8 cellular contexts compared by ENCODE assay signal in the genomic region with DNA sequence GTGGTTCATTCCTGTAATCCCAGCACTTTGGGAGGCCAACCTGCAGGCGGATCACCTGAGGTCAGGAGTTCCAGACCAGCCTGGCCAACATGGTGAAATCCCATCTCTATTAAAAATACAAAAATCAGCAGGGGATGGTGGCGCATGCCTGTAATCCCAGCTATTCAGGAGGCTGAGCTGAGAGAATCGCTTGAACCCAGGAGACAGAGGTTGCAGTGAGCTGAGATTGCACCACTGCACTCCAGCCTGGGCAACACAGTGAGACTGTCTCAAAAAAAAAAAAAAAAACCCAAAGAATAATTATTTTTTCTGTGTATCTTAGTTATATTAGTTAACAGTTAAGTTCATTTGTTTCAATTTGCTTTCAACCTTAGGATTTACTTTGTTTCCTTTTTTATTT. TPM values are rescaled to one million over a fixed set of nuclear protein-coding genes. Genes with fewer than 3 reads are reported as not detected.
DNase-seq lines count a peak whose midpoint lies in the region; ATAC-seq, FAIRE-seq and TF ChIP-seq lines count a peak whose summit lies in the region.
"Not testable (repeated sequence)": the region's sequence is repeated elsewhere in the genome, so short reads cannot be mapped to it uniquely, and the experiment has no call there.

No MANE protein-coding gene starts in this region.

- not testable (repeated sequence) for FAIRE-seq in K562 (lab: Jason Lieb, UNC); keratinocyte (lab: Jason Lieb, UNC)

- H3K4me2 ChIP-seq in PC-3 (ENCODE audit: low read length) = peak overlapping the region; percentile 85; the same call in 1 of the 2 replicates
- not testable (repeated sequence) for H3K4me2 ChIP-seq in K562 (ENCODE audit: insufficient read depth, low read length)
- H3K4me2 ChIP-seq in keratinocyte (ENCODE audit: control insufficient read depth, extremely low read depth, insufficient read depth, low read depth, low read length) = peak overlapping the region; percentile 99

- in situ Hi-C loops in K562 (cut with MboI) = not testable (repeated sequence)

- H3K9ac ChIP-seq in HUES64 (ENCODE audit: low read depth, low read length); PC-3 (ENCODE audit: low read length); K562 (ENCODE audit: insufficient read depth in 1 of 2, low read depth in 2 of 2, low read length in 2 of 2); keratinocyte (ENCODE audit: control insufficient read depth, extremely low read depth, insufficient read depth, low read length): not testable (repeated sequence)

- TF ChIP-seq RAD21 in K562 (CRISPR knock-in tag; conservative IDR thresholded peaks at IDR 0.05 in 1 of 2, IDR thresholded peaks at IDR 0.05 in 1 of 2) = not testable (repeated sequence)

- not testable (repeated sequence) for H2AFZ ChIP-seq in PC-3 (ENCODE audit: low read length); K562 (ENCODE audit: low read depth, low read length); keratinocyte (ENCODE audit: control insufficient read depth, low read length)

- H4K20me1 ChIP-seq in PC-3 (ENCODE audit: low read length) (peaks cover 24% of the 10 kb centered on the region), K562 (replicated peaks; ENCODE audit: control insufficient read depth, insufficient read depth, low read length) (peaks cover 19% of the 10 kb centered on the region; the same call in 1 of the 2 replicates)
- not testable (repeated sequence) for H4K20me1 ChIP-seq in keratinocyte (ENCODE audit: control insufficient read depth, extremely low read depth, insufficient read depth, low read length)

- not testable (repeated sequence) for TF ChIP-seq CTCF in PC-3 (conservative IDR thresholded peaks at IDR 0.05; ENCODE audit: low read depth, low read length); K562 (IDR thresholded peaks at IDR 0.05 in 2 of 3, conservative IDR thresholded peaks at IDR 0.05 in 1 of 3; ENCODE audit: insufficient read depth in 2 of 3, low read depth in 1 of 3, low read length in 3 of 3); keratinocyte (optimal IDR thresholded peaks at IDR 0.05 in 1 of 3, IDR thresholded peaks at IDR 0.05 in 1 of 3, conservative IDR thresholded peaks at IDR 0.05 in 1 of 3; ENCODE audit: extremely low read depth in 1 of 3, insufficient read depth in 2 of 3, low read length in 3 of 3); neural crest cell (conservative IDR thresholded peaks at IDR 0.05)

- not testable (repeated sequence) for H3K9me2 ChIP-seq in PC-3 (replicated peaks; ENCODE audit: low read length)

- not testable (repeated sequence) for TF ChIP-seq POLR2A in K562 (conservative IDR thresholded peaks at IDR 0.05)

- intact Hi-C loops in PC-3 (cut with micrococcal nuclease) = not testable (repeated sequence)
- intact Hi-C loops in K562 (cut with micrococcal nuclease) = loop anchor here (10.0 kb wide), 1 partner anchor 250 kb away; no protein-coding TSS in a partner anchor

- peak overlapping the region in 2 of 7 donors; percentile 6 to 10 for H3K4me3 Mint-ChIP-seq in CD8-positive, alpha-beta memory T cell
- H3K4me3 Mint-ChIP-seq in activated CD8-positive, alpha-beta T cell treated with anti-CD3 and anti-CD28 coated beads, Interleukin-2, amount 10 ng/mL, durations not matched to agents 7 days and 5 days = peak overlapping the region; percentile 22
- H3K4me3 Mint-ChIP-seq in neural crest cell = peak overlapping the region; percentile 78
- peak overlapping the region; percentile 20 for H3K4me3 Mint-ChIP-seq in stimulated activated effector memory CD8-positive, alpha-beta T cell treated with anti-CD3 and anti-CD28 coated beads, Interleukin-12 subunit alpha, Interleukin-12 subunit beta, amount 100 ng/mL, for 72 hours

- DNase-seq in CD8-positive, alpha-beta memory T cell; PC-3; activated CD8-positive, alpha-beta T cell treated with anti-CD3 and anti-CD28 coated beads, Interleukin-2, amount 10 ng/mL, durations not matched to agents 7 days and 5 days; K562 (ENCODE audit: extremely low read depth in 1 of 4, low spot score in 3 of 4); keratinocyte (ENCODE audit: low read depth, low spot score); neural crest cell (ENCODE audit: low read depth, low spot score); stimulated activated effector memory CD8-positive, alpha-beta T cell treated with anti-CD3 and anti-CD28 coated beads, Interleukin-12 subunit alpha, Interleukin-12 subunit beta, amount 100 ng/mL, for 72 hours (ENCODE audit: low spot score in 2 of 2): not testable (repeated sequence)

- H3K9me1 ChIP-seq in K562 (ENCODE audit: control insufficient read depth, insufficient read depth, low read length); keratinocyte (ENCODE audit: control insufficient read depth, extremely low read depth, insufficient read depth, low read length): not testable (repeated sequence)

- WGBS in HUES64 = 97% methylated on average over 3 of the region's 3 CpGs
- WGBS in K562 (ENCODE audit: insufficient coverage, low coverage, missing lambda C conversion rate) = 90% methylated on average over 3 of the region's 3 CpGs

- ATAC-seq in PC-3; activated CD8-positive, alpha-beta T cell treated with anti-CD3 and anti-CD28 coated beads, Interleukin-2, amount 10 ng/mL, durations not matched to agents 7 days and 5 days; K562; stimulated activated effector memory CD8-positive, alpha-beta T cell treated with anti-CD3 and anti-CD28 coated beads, Interleukin-12 subunit alpha, Interleukin-12 subunit beta, amount 100 ng/mL, for 72 hours: not testable (repeated sequence)

- not testable (repeated sequence) for H3K27ac ChIP-seq in CD8-positive, alpha-beta memory T cell (ENCODE audit: low read depth, low read length); HUES64 (ENCODE audit: low read depth, low read length); PC-3 (ENCODE audit: low read length); K562 (ENCODE audit: extremely low read depth, low read depth, low read length); keratinocyte (ENCODE audit: control insufficient read depth, insufficient read depth, low read length)

- CTCF ChIA-PET in CD8-positive, alpha-beta memory T cell (lab: Charles Lee) = interaction anchor here (1.1 to 1.3 kb wide), 2 partner anchors 9 to 65 kb away, joined by 3 to 5 read pairs; partner anchors contain the start of gene MRPL18
- CTCF ChIA-PET in PC-3 (lab: Charles Lee); K562 (lab: Yijun Ruan, JAX; ENCODE audit: low intra/inter-chr PET ratio): not testable (repeated sequence)
- CTCF ChIA-PET in activated CD8-positive, alpha-beta T cell treated with anti-CD3 and anti-CD28 coated beads, Interleukin-2, amount 10 ng/mL, durations not matched to agents 7 days and 5 days (lab: Charles Lee) = interaction anchor here (1.6 kb wide), 1 partner anchor 30 kb away, joined by 5 read pairs; no protein-coding TSS in a partner anchor

- peak overlapping the region in 5 of 8 donors; percentile 36 to 100 (median 97) for H3K27ac Mint-ChIP-seq in CD8-positive, alpha-beta memory T cell
- not testable (repeated sequence) for H3K27ac Mint-ChIP-seq in activated CD8-positive, alpha-beta T cell treated with anti-CD3 and anti-CD28 coated beads, Interleukin-2, amount 10 ng/mL, durations not matched to agents 7 days and 5 days; neural crest cell (ENCODE audit: unreplicated experiment); stimulated activated effector memory CD8-positive, alpha-beta T cell treated with anti-CD3 and anti-CD28 coated beads, Interleukin-12 subunit alpha, Interleukin-12 subunit beta, amount 100 ng/mL, for 72 hours

- H3K36me3 ChIP-seq in CD8-positive, alpha-beta memory T cell (ENCODE audit: insufficient read depth, low read length); HUES64 (ENCODE audit: insufficient read depth, low read length); PC-3 (ENCODE audit: low read depth, low read length); keratinocyte (ENCODE audit: control insufficient read depth in 2 of 2, extremely low read depth in 1 of 2, insufficient read depth in 2 of 2, low read length in 2 of 2): not testable (repeated sequence)
- H3K36me3 ChIP-seq in K562 (ENCODE audit: control insufficient read depth, insufficient read depth, low read length) = peaks cover 19% of the 10 kb centered on the region

- H3K79me2 ChIP-seq in PC-3 (ENCODE audit: low read length) = peaks cover 83% of the 10 kb centered on the region
- H3K79me2 ChIP-seq in K562 (ENCODE audit: control insufficient read depth, insufficient read depth, low read length) = peaks cover 78% of the 10 kb centered on the region
- peaks cover 71% of the 10 kb centered on the region for H3K79me2 ChIP-seq in keratinocyte (ENCODE audit: control insufficient read depth, insufficient read depth, low read length)

- H3F3A ChIP-seq in PC-3 (ENCODE audit: low read length, unreplicated experiment) = not testable (repeated sequence)

- not testable (repeated sequence) for H3K9me3 Mint-ChIP-seq in CD8-positive, alpha-beta memory T cell; activated CD8-positive, alpha-beta T cell treated with anti-CD3 and anti-CD28 coated beads, Interleukin-2, amount 10 ng/mL, durations not matched to agents 7 days and 5 days (ENCODE audit: insufficient read depth); neural crest cell; stimulated activated effector memory CD8-positive, alpha-beta T cell treated with anti-CD3 and anti-CD28 coated beads, Interleukin-12 subunit alpha, Interleukin-12 subunit beta, amount 100 ng/mL, for 72 hours

- not testable (repeated sequence) for H3K9me3 ChIP-seq in CD8-positive, alpha-beta memory T cell (ENCODE audit: low read length); HUES64 (ENCODE audit: insufficient read depth, low read depth, low read length); PC-3 (ENCODE audit: low read length); K562 (replicated peaks; ENCODE audit: control insufficient read depth, insufficient read depth, low read depth, low read length); keratinocyte (ENCODE audit: control insufficient read depth, low read depth, low read length)

- H3K27me3 Mint-ChIP-seq in CD8-positive, alpha-beta memory T cell; activated CD8-positive, alpha-beta T cell treated with anti-CD3 and anti-CD28 coated beads, Interleukin-2, amount 10 ng/mL, durations not matched to agents 7 days and 5 days (ENCODE audit: low read depth); neural crest cell (ENCODE audit: low read depth): not testable (repeated sequence)

- H3K4me1 Mint-ChIP-seq in CD8-positive, alpha-beta memory T cell = peaks cover 39 to 60% (median 52%) of the 10 kb centered on the region in 3 donors
- peaks cover 32% of the 10 kb centered on the region for H3K4me1 Mint-ChIP-seq in activated CD8-positive, alpha-beta T cell treated with anti-CD3 and anti-CD28 coated beads, Interleukin-2, amount 10 ng/mL, durations not matched to agents 7 days and 5 days (ENCODE audit: low read depth)
- H3K4me1 Mint-ChIP-seq in neural crest cell = peaks cover 33% of the 10 kb centered on the region
- peaks cover 25% of the 10 kb centered on the region for H3K4me1 Mint-ChIP-seq in stimulated activated effector memory CD8-positive, alpha-beta T cell treated with anti-CD3 and anti-CD28 coated beads, Interleukin-12 subunit alpha, Interleukin-12 subunit beta, amount 100 ng/mL, for 72 hours

- H3K27me3 ChIP-seq in CD8-positive, alpha-beta memory T cell (ENCODE audit: insufficient read depth, low read length, poor library complexity, severe bottlenecking); HUES64 (ENCODE audit: insufficient read depth, low read length); PC-3 (ENCODE audit: low read length); K562 (ENCODE audit: control insufficient read depth in 2 of 2, insufficient read depth in 2 of 2, low read length in 2 of 2); keratinocyte (ENCODE audit: control insufficient read depth, extremely low read depth, insufficient read depth, low read length): not testable (repeated sequence)

- dilution Hi-C loops in keratinocyte (cut with MboI; ENCODE audit: extremely low pct_ligation_motif_present, low sequenced_read_pairs) = not testable (repeated sequence)

- peaks cover 17% of the 10 kb centered on the region for H3K4me1 ChIP-seq in CD8-positive, alpha-beta memory T cell (ENCODE audit: insufficient read depth, low read length)
- H3K4me1 ChIP-seq in HUES64 (ENCODE audit: insufficient read depth, low read length) (peaks cover 11% of the 10 kb centered on the region), PC-3 (ENCODE audit: insufficient read depth, low read length) (peaks cover 12% of the 10 kb centered on the region), keratinocyte (ENCODE audit: control insufficient read depth, extremely low read depth, insufficient read depth, low read length) (peaks cover 18% of the 10 kb centered on the region)
- H3K4me1 ChIP-seq in K562 (replicated peaks in 1 of 2; ENCODE audit: control insufficient read depth in 2 of 2, insufficient read depth in 2 of 2, low read length in 2 of 2) = not testable (repeated sequence)

- POLR2A ChIA-PET in CD8-positive, alpha-beta memory T cell (lab: Charles Lee) = interaction anchor here (6.5 kb wide), 1 partner anchor 65 kb away, joined by 84 read pairs; the partner anchor contains the start of genes MRPL18 and TCP1
- POLR2A ChIA-PET in PC-3 (lab: Charles Lee; ENCODE audit: unreplicated experiment) = not testable (repeated sequence)
- POLR2A ChIA-PET in activated CD8-positive, alpha-beta T cell treated with anti-CD3 and anti-CD28 coated beads, Interleukin-2, amount 10 ng/mL, durations not matched to agents 7 days and 5 days (lab: Charles Lee) = interaction anchor here (2.5 kb wide), 1 partner anchor 244 kb away, joined by 9 read pairs; the partner anchor contains the start of gene IGF2R
- POLR2A ChIA-PET in K562 (lab: Yijun Ruan, JAX) = interaction anchor here (2.3 kb wide), 1 partner anchor 32 kb away, joined by 16 read pairs; the partner anchor contains the start of gene SOD2

- BruUV-seq in PC-3 (replicated peaks; lab: Mats Ljungman, UMichigan); K562 (replicated peaks; lab: Mats Ljungman, UMichigan): not testable (repeated sequence)

- H3K36me3 Mint-ChIP-seq in CD8-positive, alpha-beta memory T cell = peaks cover 3 to 29% (median 9%) of the 10 kb centered on the region in 3 donors
- peaks cover 43% of the 10 kb centered on the region for H3K36me3 Mint-ChIP-seq in activated CD8-positive, alpha-beta T cell treated with anti-CD3 and anti-CD28 coated beads, Interleukin-2, amount 10 ng/mL, durations not matched to agents 7 days and 5 days (ENCODE audit: low read depth)
- H3K36me3 Mint-ChIP-seq in neural crest cell (ENCODE audit: low read depth) = not testable (repeated sequence)
- peaks cover 59% of the 10 kb centered on the region for H3K36me3 Mint-ChIP-seq in stimulated activated effector memory CD8-positive, alpha-beta T cell treated with anti-CD3 and anti-CD28 coated beads, Interleukin-12 subunit alpha, Interleukin-12 subunit beta, amount 100 ng/mL, for 72 hours

- H3K4me3 ChIP-seq in CD8-positive, alpha-beta memory T cell (ENCODE audit: low read length); PC-3 (ENCODE audit: low read length); K562; keratinocyte (ENCODE audit: control insufficient read depth in 2 of 3, extremely low read depth in 1 of 3, insufficient read depth in 2 of 3, low read depth in 1 of 3, low read length in 3 of 3): not testable (repeated sequence)
- peak overlapping the region; percentile 92; the same call in 1 of the 2 replicates for H3K4me3 ChIP-seq in HUES64 (ENCODE audit: low read length)

- not testable (repeated sequence) for TF ChIP-seq EP300 in K562 (IDR thresholded peaks at IDR 0.05; ENCODE audit: low read length)

RNA-seq across cellular contexts. Expression of gene WTAP, which starts 2.1 kb away (rescaled TPM):
- 100 to 1,000 TPM in 1 of 2 experiments, 10 to 100 TPM in 1; 95.1 to 103 TPM for total RNA-seq in CD8-positive, alpha-beta memory T cell
- polyA plus RNA-seq in CD8-positive, alpha-beta memory T cell = 149 TPM
- polyA plus RNA-seq in HUES64 (2013, experiment 1 of 2) = 118 TPM
- 114 TPM for polyA plus RNA-seq in HUES64 (2013, experiment 2 of 2)
- 50.8 and 54.5 TPM in 2 replicates for total RNA-seq in PC-3 (2014; rRNA removed)
- total RNA-seq in activated CD8-positive, alpha-beta T cell treated with anti-CD3 and anti-CD28 coated beads, Interleukin-2, amount 10 ng/mL, durations not matched to agents 7 days and 5 days = 100 to 1,000 TPM; 111 to 113 TPM
- 63.3 and 139 TPM in 2 replicates for total RNA-seq in K562 (2011; cell fraction: chromatin; rRNA removed; ENCODE audit: low replicate concordance)
- 28.2 and 43.2 TPM in 2 replicates for total RNA-seq in K562 (2011; cell fraction: nucleolus; rRNA removed)
- 89.1 and 167 TPM in 2 replicates for total RNA-seq in K562 (2011; cell fraction: nucleoplasm; rRNA removed)
- total RNA-seq in K562 (2014; rRNA removed) = 84.3 and 86.0 TPM in 2 replicates
- total RNA-seq in K562 (2014; rRNA removed; fragmentation: Illumina TruSeq; extraction: Trizol) = 110 and 124 TPM in 2 replicates
- total RNA-seq in K562 (2015; rRNA removed; fragmentation: Illumina TruSeq; extraction: Trizol) = 117 and 123 TPM in 2 replicates
- 105 and 110 TPM in 2 replicates for total RNA-seq in K562 (2021)
- polyA plus RNA-seq in K562 (2011; rRNA removed) = 34.7 and 52.4 TPM in 2 replicates
- polyA plus RNA-seq in K562 (2011; cell fraction: cytosol; rRNA removed) = 13.4 and 22.5 TPM in 2 replicates
- polyA plus RNA-seq in K562 (2011; cell fraction: nucleus; rRNA removed) = 36.2 and 36.5 TPM in 2 replicates
- 76.6 and 96.2 TPM in 2 replicates for polyA plus RNA-seq in K562 (2012)
- 143 and 156 TPM in 2 replicates for polyA plus RNA-seq in K562 (2014; fragmentation: Illumina TruSeq; extraction: Trizol)
- 100 to 1,000 TPM in 1 of 2 experiments, 10 to 100 TPM in 1; 73.9 to 115 TPM for polyA plus RNA-seq in K562 (2014; fragmentation: Nextera tagmentation; extraction: Ambion mirVana)
- 83.8 and 91.3 TPM in 2 replicates for polyA plus RNA-seq in K562 (2014; rRNA removed)
- 111 TPM in 2 replicates for polyA minus RNA-seq in K562 (2011; rRNA and poly(A)+ RNA removed)
- 27.6 and 33.8 TPM in 2 replicates for polyA minus RNA-seq in K562 (2011; cell fraction: cytosol; rRNA and poly(A)+ RNA removed)
- polyA minus RNA-seq in K562 (2011; cell fraction: nucleus; rRNA and poly(A)+ RNA removed) = 46.2 and 76.4 TPM in 2 replicates
- 20.6 to 40.2 TPM (median 35.3 TPM) in 3 replicates for polyA plus RNA-seq in keratinocyte
- 99.5 TPM for polyA plus RNA-seq in keratinocyte (2011; ENCODE audit: low read depth)
- 22.1 and 36.7 TPM in 2 replicates for polyA plus RNA-seq in keratinocyte (2011; cell fraction: cytosol; rRNA removed)
- polyA plus RNA-seq in keratinocyte (2011; cell fraction: nucleus; rRNA removed) = 24.4 and 27.6 TPM in 2 replicates
- 58.7 and 61.5 TPM in 2 replicates for polyA plus RNA-seq in keratinocyte (2012; ENCODE audit: low replicate concordance)
- polyA minus RNA-seq in keratinocyte = 11.5 to 59.4 TPM (median 28.5 TPM) in 3 replicates
- polyA minus RNA-seq in keratinocyte (2011; cell fraction: cytosol; rRNA and poly(A)+ RNA removed) = 11.7 TPM
- polyA minus RNA-seq in keratinocyte (2011; cell fraction: nucleus; rRNA and poly(A)+ RNA removed) = 14.8 and 37.4 TPM in 2 replicates
- total RNA-seq in neural crest cell = 126 and 128 TPM in 2 replicates

RNA-seq across cellular contexts. Expression of gene SOD2, which starts 32.2 kb away (rescaled TPM):
- total RNA-seq in CD8-positive, alpha-beta memory T cell = 10 to 100 TPM; 82.9 to 86.6 TPM
- polyA plus RNA-seq in CD8-positive, alpha-beta memory T cell = 85.0 TPM
- 55.3 TPM for polyA plus RNA-seq in HUES64 (2013, experiment 1 of 2)
- 54.8 TPM for polyA plus RNA-seq in HUES64 (2013, experiment 2 of 2)
- total RNA-seq in PC-3 (2014; rRNA removed) (69.5 and 78.2 TPM in 2 replicates), K562 (2014; rRNA removed) (87.0 and 95.0 TPM in 2 replicates), K562 (2014; rRNA removed; fragmentation: Illumina TruSeq; extraction: Trizol) (120 and 127 TPM in 2 replicates), K562 (2015; rRNA removed; fragmentation: Illumina TruSeq; extraction: Trizol) (113 and 115 TPM in 2 replicates), K562 (2021) (140 and 147 TPM in 2 replicates), neural crest cell (91.9 and 96.7 TPM in 2 replicates)
- total RNA-seq in activated CD8-positive, alpha-beta T cell treated with anti-CD3 and anti-CD28 coated beads, Interleukin-2, amount 10 ng/mL, durations not matched to agents 7 days and 5 days = 10 to 100 TPM; 59.1 to 66.4 TPM
- total RNA-seq in K562 (2011; cell fraction: chromatin; rRNA removed; ENCODE audit: low replicate concordance) = 40.8 and 47.2 TPM in 2 replicates
- 16.8 and 23.3 TPM in 2 replicates for total RNA-seq in K562 (2011; cell fraction: nucleolus; rRNA removed)
- 28.5 and 41.5 TPM in 2 replicates for total RNA-seq in K562 (2011; cell fraction: nucleoplasm; rRNA removed)
- polyA plus RNA-seq in K562 (2011; rRNA removed) (95.8 and 116 TPM in 2 replicates), K562 (2014; fragmentation: Illumina TruSeq; extraction: Trizol) (113 and 115 TPM in 2 replicates), K562 (2014; fragmentation: Nextera tagmentation; extraction: Ambion mirVana) (10 to 100 TPM; 39.8 to 58.3 TPM), K562 (2014; rRNA removed) (86.6 and 111 TPM in 2 replicates), keratinocyte (28.6 to 48.7 TPM (median 41.9 TPM) in 3 replicates)
- polyA plus RNA-seq in K562 (2011; cell fraction: cytosol; rRNA removed) = 66.2 and 79.3 TPM in 2 replicates
- 22.1 and 31.7 TPM in 2 replicates for polyA plus RNA-seq in K562 (2011; cell fraction: nucleus; rRNA removed)
- polyA plus RNA-seq in K562 (2012) = 90.1 and 109 TPM in 2 replicates
- 123 and 131 TPM in 2 replicates for polyA minus RNA-seq in K562 (2011; rRNA and poly(A)+ RNA removed)
- 56.7 and 65.4 TPM in 2 replicates for polyA minus RNA-seq in K562 (2011; cell fraction: cytosol; rRNA and poly(A)+ RNA removed)
- polyA minus RNA-seq in K562 (2011; cell fraction: nucleus; rRNA and poly(A)+ RNA removed) = 17.0 and 33.3 TPM in 2 replicates
- 28.8 TPM for polyA plus RNA-seq in keratinocyte (2011; ENCODE audit: low read depth)
- polyA plus RNA-seq in keratinocyte (2011; cell fraction: cytosol; rRNA removed) = 40.0 and 41.6 TPM in 2 replicates
- 28.3 and 32.3 TPM in 2 replicates for polyA plus RNA-seq in keratinocyte (2011; cell fraction: nucleus; rRNA removed)
- 49.0 and 58.5 TPM in 2 replicates for polyA plus RNA-seq in keratinocyte (2012; ENCODE audit: low replicate concordance)
- 67.0 to 69.1 TPM (median 67.7 TPM) in 3 replicates for polyA minus RNA-seq in keratinocyte
- 61.0 TPM for polyA minus RNA-seq in keratinocyte (2011; cell fraction: cytosol; rRNA and poly(A)+ RNA removed)
- polyA minus RNA-seq in keratinocyte (2011; cell fraction: nucleus; rRNA and poly(A)+ RNA removed) = 15.2 and 31.3 TPM in 2 replicates

RNA-seq across cellular contexts. Expression of gene ACAT2, which starts 36.6 kb away (rescaled TPM):
- 10 to 100 TPM; 68.8 to 69.7 TPM for total RNA-seq in CD8-positive, alpha-beta memory T cell
- polyA plus RNA-seq in CD8-positive, alpha-beta memory T cell = 33.3 TPM
- 183 TPM for polyA plus RNA-seq in HUES64 (2013, experiment 1 of 2)
- polyA plus RNA-seq in HUES64 (2013, experiment 2 of 2) = 188 TPM
- total RNA-seq in PC-3 (2014; rRNA removed) = 29.0 and 36.0 TPM in 2 replicates
- total RNA-seq in activated CD8-positive, alpha-beta T cell treated with anti-CD3 and anti-CD28 coated beads, Interleukin-2, amount 10 ng/mL, durations not matched to agents 7 days and 5 days = 10 to 100 TPM; 84.4 to 89.2 TPM
- total RNA-seq in K562 (2011; cell fraction: chromatin; rRNA removed; ENCODE audit: low replicate concordance) = 97.0 and 119 TPM in 2 replicates
- total RNA-seq in K562 (2011; cell fraction: nucleolus; rRNA removed) = 75.9 and 101 TPM in 2 replicates
- total RNA-seq in K562 (2011; cell fraction: nucleoplasm; rRNA removed) = 118 and 128 TPM in 2 replicates
- 63.0 and 74.1 TPM in 2 replicates for total RNA-seq in K562 (2014; rRNA removed)
- total RNA-seq in K562 (2014; rRNA removed; fragmentation: Illumina TruSeq; extraction: Trizol) = 151 and 166 TPM in 2 replicates
- 78.8 and 85.6 TPM in 2 replicates for total RNA-seq in K562 (2015; rRNA removed; fragmentation: Illumina TruSeq; extraction: Trizol)
- 131 and 144 TPM in 2 replicates for total RNA-seq in K562 (2021)
- polyA plus RNA-seq in K562 (2011; rRNA removed) = 265 and 286 TPM in 2 replicates
- polyA plus RNA-seq in K562 (2011; cell fraction: cytosol; rRNA removed) = 60.4 and 121 TPM in 2 replicates
- 71.9 and 123 TPM in 2 replicates for polyA plus RNA-seq in K562 (2011; cell fraction: nucleus; rRNA removed)
- polyA plus RNA-seq in K562 (2012) = 58.3 and 88.8 TPM in 2 replicates
- polyA plus RNA-seq in K562 (2014; fragmentation: Illumina TruSeq; extraction: Trizol) = 93.8 and 98.3 TPM in 2 replicates
- 100 to 1,000 TPM; 247 to 309 TPM for polyA plus RNA-seq in K562 (2014; fragmentation: Nextera tagmentation; extraction: Ambion mirVana)
- 90.9 and 94.5 TPM in 2 replicates for polyA plus RNA-seq in K562 (2014; rRNA removed)
- 193 and 204 TPM in 2 replicates for polyA minus RNA-seq in K562 (2011; rRNA and poly(A)+ RNA removed)
- 59.9 and 62.8 TPM in 2 replicates for polyA minus RNA-seq in K562 (2011; cell fraction: cytosol; rRNA and poly(A)+ RNA removed)
- 42.4 and 92.6 TPM in 2 replicates for polyA minus RNA-seq in K562 (2011; cell fraction: nucleus; rRNA and poly(A)+ RNA removed)
- polyA plus RNA-seq in keratinocyte = 92.6 to 217 TPM (median 205 TPM) in 3 replicates
- 25.1 TPM for polyA plus RNA-seq in keratinocyte (2011; ENCODE audit: low read depth)
- 81.7 and 105 TPM in 2 replicates for polyA plus RNA-seq in keratinocyte (2011; cell fraction: cytosol; rRNA removed)
- 47.8 and 53.7 TPM in 2 replicates for polyA plus RNA-seq in keratinocyte (2011; cell fraction: nucleus; rRNA removed)
- 19.4 and 164 TPM in 2 replicates for polyA plus RNA-seq in keratinocyte (2012; ENCODE audit: low replicate concordance)
- 47.7 to 104 TPM (median 51.3 TPM) in 3 replicates for polyA minus RNA-seq in keratinocyte
- 60.8 TPM for polyA minus RNA-seq in keratinocyte (2011; cell fraction: cytosol; rRNA and poly(A)+ RNA removed)
- 14.6 and 32.6 TPM in 2 replicates for polyA minus RNA-seq in keratinocyte (2011; cell fraction: nucleus; rRNA and poly(A)+ RNA removed)
- total RNA-seq in neural crest cell = 419 and 443 TPM in 2 replicates
